Comparison of ENCODE assay signal across 8 cellular contexts in genomic region chr2:196239622-196240587, GRCh38.
DNase-seq lines count a peak whose midpoint lies in the region; ATAC-seq and TF ChIP-seq lines count a peak whose summit lies in the region.

No MANE protein-coding gene starts in this region.

- H2AFZ ChIP-seq in SU-DHL-6 (ENCODE audit: low read depth, low read length, severe bottlenecking), result peak overlapping the region; percentile 2

- H3K4me3 ChIP-seq in SU-DHL-6 (ENCODE audit: insufficient read depth, low read length, poor library complexity, severe bottlenecking), result peak overlapping the region; percentile 16

- no peaks in the 10 kb centered on the region for H3K9me3 ChIP-seq in SU-DHL-6 (ENCODE audit: insufficient read depth, low read length)

- H3K9ac ChIP-seq in SU-DHL-6 (ENCODE audit: low read length), result peak overlapping the region; percentile 52

- no peak for TF ChIP-seq CTCF in SU-DHL-6 (IDR thresholded peaks at IDR 0.05; ENCODE audit: insufficient read depth, low read length, poor library complexity, severe bottlenecking)

- peak overlapping the region; percentile 69 for H3K4me2 ChIP-seq in SU-DHL-6 (ENCODE audit: low read depth, low read length, poor library complexity, severe bottlenecking)

- peak; percentile 80 for ATAC-seq in HG03354 (IDR thresholded peaks at IDR 0.05; ENCODE audit: poor library complexity, severe bottlenecking, unreplicated experiment)
- peak; percentile 62 for ATAC-seq in activated naive CD8-positive, alpha-beta T cell treated with anti-CD3 and anti-CD28 coated beads, Interleukin-2, amount 10 ng/mL, durations not matched to agents 7 days and 5 days (ENCODE audit: low read depth)

- H3K27ac Mint-ChIP-seq in activated naive CD8-positive, alpha-beta T cell treated with anti-CD3 and anti-CD28 coated beads, Interleukin-2, amount 10 ng/mL, durations not matched to agents 7 days and 5 days, result peak overlapping the region; percentile 93

- H3K27me3 ChIP-seq in SU-DHL-6 (ENCODE audit: low read length), result no peaks in the 10 kb centered on the region

- DNase-seq in NCI-H2171 treated with DMSO at 0.1 percent for 48 hours (lab: John Stamatoyannopoulos, UW) (peak; percentile 43), NCI-H2171 (lab: John Stamatoyannopoulos, UW) (no peak), kidney glomerular epithelial cell (lab: John Stamatoyannopoulos, UW) (peak; percentile 59), NCI-H2196 (lab: John Stamatoyannopoulos, UW; ENCODE audit: unreplicated experiment) (no peak)
- DNase-seq in activated naive CD8-positive, alpha-beta T cell treated with anti-CD3 and anti-CD28 coated beads, Interleukin-2, amount 10 ng/mL, durations not matched to agents 7 days and 5 days, result peak; percentile 80
- peak; percentile 65 for DNase-seq in stimulated activated CD8-positive, alpha-beta memory T cell treated with anti-CD3 and anti-CD28 coated beads, Interleukin-12 subunit alpha, Interleukin-12 subunit beta, amount 100 ng/mL, for 4 hours (ENCODE audit: low read depth)

- H3K9me2 ChIP-seq in SU-DHL-6 (replicated peaks; ENCODE audit: insufficient read depth, low read length), result no peaks in the 10 kb centered on the region

- H3K4me3 Mint-ChIP-seq in activated naive CD8-positive, alpha-beta T cell treated with anti-CD3 and anti-CD28 coated beads, Interleukin-2, amount 10 ng/mL, durations not matched to agents 7 days and 5 days, result peak overlapping the region; percentile 78

- H3K79me2 ChIP-seq in SU-DHL-6 (ENCODE audit: insufficient read depth, low read length), result no peaks in the 10 kb centered on the region

- no peaks in the 10 kb centered on the region for H4K20me1 ChIP-seq in SU-DHL-6 (ENCODE audit: low read depth, low read length)

- H3K27ac ChIP-seq in SU-DHL-6 (ENCODE audit: low read depth, low read length), result peak overlapping the region; percentile 91

- H3K27me3 Mint-ChIP-seq in activated naive CD8-positive, alpha-beta T cell treated with anti-CD3 and anti-CD28 coated beads, Interleukin-2, amount 10 ng/mL, durations not matched to agents 7 days and 5 days, result no peaks in the 10 kb centered on the region

- peaks cover 51% of the 10 kb centered on the region for H3F3A ChIP-seq in SU-DHL-6 (ENCODE audit: insufficient read depth)

- H3K4me1 Mint-ChIP-seq in activated naive CD8-positive, alpha-beta T cell treated with anti-CD3 and anti-CD28 coated beads, Interleukin-2, amount 10 ng/mL, durations not matched to agents 7 days and 5 days, result peaks cover 70% of the 10 kb centered on the region

- POLR2A ChIA-PET in activated naive CD8-positive, alpha-beta T cell treated with anti-CD3 and anti-CD28 coated beads, Interleukin-2, amount 10 ng/mL, durations not matched to agents 7 days and 5 days (lab: Charles Lee), result interaction anchor here (0.5 to 13.4 kb wide), 25 partner anchors 9 to 160 kb away, joined by 3 to 223 read pairs (median 4); partner anchors contain the start of gene STK17B

- H3K36me3 ChIP-seq in SU-DHL-6 (ENCODE audit: low read length), result no peaks in the 10 kb centered on the region

- H3K36me3 Mint-ChIP-seq in activated naive CD8-positive, alpha-beta T cell treated with anti-CD3 and anti-CD28 coated beads, Interleukin-2, amount 10 ng/mL, durations not matched to agents 7 days and 5 days, result peaks cover 14% of the 10 kb centered on the region

- H3K9me3 Mint-ChIP-seq in activated naive CD8-positive, alpha-beta T cell treated with anti-CD3 and anti-CD28 coated beads, Interleukin-2, amount 10 ng/mL, durations not matched to agents 7 days and 5 days, result no peaks in the 10 kb centered on the region

Comparison
In these comparisons a context has a peak if more than half of its experiments do, and no peak if none do; other contexts are left out.
1. DNase-seq: peak in NCI-H2171 treated with DMSO at 0.1 percent for 48 hours (single experiment), activated naive CD8-positive, alpha-beta T cell treated with anti-CD3 and anti-CD28 coated beads, Interleukin-2, amount 10 ng/mL, durations not matched to agents 7 days and 5 days (single experiment), kidney glomerular epithelial cell (single experiment) and stimulated activated CD8-positive, alpha-beta memory T cell treated with anti-CD3 and anti-CD28 coated beads, Interleukin-12 subunit alpha, Interleukin-12 subunit beta, amount 100 ng/mL, for 4 hours (single experiment); none in NCI-H2171 (single experiment) and NCI-H2196 (single experiment).